1 cellular context compared by ENCODE assay signal in genomic region chr5:50727149-50727496, GRCh38.
TF ChIP-seq lines count a peak whose summit lies in the region.

No MANE protein-coding gene starts in this region.

TF ChIP-seq in GM12878, 131 proteins besides CTCF, POLR2A, EP300 and RAD21 (continued from another document):
- TF ChIP-seq ZNF207 (IDR thresholded peaks at IDR 0.05; ENCODE audit: borderline replicate concordance) (no peak), ZNF24 (IDR thresholded peaks at IDR 0.05) (no peak), CEBPZ (IDR thresholded peaks at IDR 0.05; ENCODE audit: low read depth, low read length) (no peak), ZNF274 (IDR thresholded peaks at IDR 0.05; ENCODE audit: insufficient read depth, insufficient read length) (no peak), LARP7 (IDR thresholded peaks at IDR 0.05) (no peak)
